In genomic region chr10:119310807-119311206, GRCh38 we compare ENCODE assay signal across 32 cellular contexts.
DNase-seq lines count a peak whose midpoint lies in the region; ATAC-seq, FAIRE-seq and TF ChIP-seq lines count a peak whose summit lies in the region.
"Had no signal": no experiment of that assay in that cellular context is flagged by ENCODE, and none has a peak within 500 bp of the region (broad histone marks: within the 10 kb centered on the region; RNA-seq: fewer than 3 reads in every experiment).

No MANE protein-coding gene starts in this region.

- H3K9me3 Mint-ChIP-seq in IgD-negative memory B cell (no peaks in the 10 kb centered on the region), neural crest cell (no peaks in the 10 kb centered on the region), chondrocyte (ENCODE audit: low read depth) (no peaks in the 10 kb centered on the region)
- no peaks in the 10 kb centered on the region for H3K9me3 Mint-ChIP-seq in activated naive CD8-positive, alpha-beta T cell treated with anti-CD3 and anti-CD28 coated beads, Interleukin-2, amount 50 U/mL, for 24 hours
- H3K9me3 Mint-ChIP-seq in activated naive CD4-positive, alpha-beta T cell treated with anti-CD3 and anti-CD28 coated beads, Interleukin-2, amount 50 U/mL, for 72 hours, result peaks cover 7 to 11% of the 10 kb centered on the region in 2 donors
- H3K9me3 Mint-ChIP-seq: activated T-helper 2 cell treated with anti-CD3 and anti-CD28 coated beads, Interferon-gamma antibody, Interleukin-2, Interleukin-4, amounts not matched to agents 10 μg/mL and 5 μg/mL and 100 μg/mL, durations not matched to agents 14 hours and 24 hours and 36 hours; CD8-positive, alpha-beta T cell; mesothelial cell of epicardium had no signal

- TF ChIP-seq CTCF in A549 (IDR thresholded peaks at IDR 0.05) (no peak), colonic mucosa (IDR thresholded peaks at IDR 0.05) (no peak), neural crest cell (conservative IDR thresholded peaks at IDR 0.05) (no peak), chondrocyte (IDR thresholded peaks at IDR 0.05) (no peak)

- no peak for FAIRE-seq in A549 (lab: Jason Lieb, UNC)
- FAIRE-seq: K562, keratinocyte had no signal

- ATAC-seq in A549, result no peak
- ATAC-seq in activated naive CD8-positive, alpha-beta T cell treated with anti-CD3 and anti-CD28 coated beads, Interleukin-2, amount 50 U/mL, for 24 hours, result no peak
- ATAC-seq in activated naive CD4-positive, alpha-beta T cell treated with anti-CD3 and anti-CD28 coated beads, Interleukin-2, amount 50 U/mL, for 72 hours, result no peak
- ATAC-seq: activated CD4-positive, alpha-beta T cell treated with anti-CD3 and anti-CD28 coated beads for 36 hours; activated CD8-positive, alpha-beta T cell treated with anti-CD3 and anti-CD28 coated beads for 36 hours; CD8-positive, alpha-beta T cell; effector memory CD8-positive, alpha-beta T cell; K562; left ventricle myocardium superior; naive thymus-derived CD4-positive, alpha-beta T cell; Right ventricle myocardium inferior; SK-N-SH treated with all-trans-retinoic acid at 6 μM for 48 hours; stimulated activated naive B cell treated with anti-CD40 and anti-IgM and Interleukin-4, amounts not matched to agents 10 μg/mL and 1 μg/mL and 100 μg/mL, for 72 hours had no signal

- H3K27ac ChIP-seq in A549 (peak overlapping the region; percentile 12 to 90; a peak in 3 of 6 replicates), colonic mucosa (no peak overlapping the region)
- H3K27ac ChIP-seq: PC-9, vagina had no signal

- H3K4me3 ChIP-seq in A549 (no peak overlapping the region), colonic mucosa (no peak overlapping the region)
- H3K4me3 ChIP-seq: K562, PC-9, vagina had no signal

- no peak overlapping the region for H3K9ac ChIP-seq in colonic mucosa (ENCODE audit: low read depth in 2 of 2, low read length in 2 of 2)

- DNase-seq in A549 (ENCODE audit: low read depth in 1 of 2, low spot score in 1 of 2) (no peak), colonic mucosa (peak; percentile 52), neural crest cell (ENCODE audit: low read depth, low spot score) (no peak), HuH-7.5 (ENCODE audit: low spot score) (no peak), chondrocyte (ENCODE audit: low spot score) (no peak)
- no peak for DNase-seq in activated naive CD8-positive, alpha-beta T cell treated with anti-CD3 and anti-CD28 coated beads, Interleukin-2, amount 50 U/mL, for 24 hours
- no peak for DNase-seq in activated naive CD4-positive, alpha-beta T cell treated with anti-CD3 and anti-CD28 coated beads, Interleukin-2, amount 50 U/mL, for 72 hours (ENCODE audit: low spot score in 2 of 2)
- DNase-seq: activated CD4-positive, alpha-beta T cell treated with anti-CD3 and anti-CD28 coated beads for 36 hours; activated CD8-positive, alpha-beta memory T cell treated with anti-CD3 and anti-CD28 coated beads, Interleukin-2, amount 50 U/mL, for 48 hours; activated CD8-positive, alpha-beta T cell treated with anti-CD3 and anti-CD28 coated beads for 36 hours; activated naive CD4-positive, alpha-beta T cell treated with anti-CD3 and anti-CD28 coated beads, Interleukin-2, amount 50 U/mL, for 16 hours; amygdala; CD8-positive, alpha-beta T cell; effector memory CD8-positive, alpha-beta T cell; erythroblast; glutamatergic neuron; left ventricle myocardium superior; naive thymus-derived CD4-positive, alpha-beta T cell; NCI-H1105 treated with DMSO at 0.1 percent for 48 hours; NCI-H1930; NCI-H2171 treated with DMSO at 0.1 percent for 48 hours; NCI-H510A; PC-9; stimulated activated naive B cell treated with anti-CD40 and anti-IgM and Interleukin-4, amounts not matched to agents 10 μg/mL and 1 μg/mL and 100 μg/mL, for 72 hours had no signal

- H3K36me3 ChIP-seq in colonic mucosa, result no peaks in the 10 kb centered on the region
- H3K36me3 ChIP-seq: vagina had no signal

- no peak for TF ChIP-seq POLR2A in A549 (IDR thresholded peaks at IDR 0.05; ENCODE audit: low read length)

- H3K4me1 ChIP-seq in A549 (peaks cover 52% of the 10 kb centered on the region), colonic mucosa (no peaks in the 10 kb centered on the region)

- H3K9me3 ChIP-seq in A549 (no peaks in the 10 kb centered on the region), colonic mucosa (no peaks in the 10 kb centered on the region)
- H3K9me3 ChIP-seq: vagina had no signal

- WGBS in A549 (ENCODE audit: missing lambda C conversion rate), result 85% methylated on average over 4 of the region's 4 CpGs

- peak overlapping the region; percentile 49 to 100 (median 67) for H3K27ac Mint-ChIP-seq in IgD-negative memory B cell
- H3K27ac Mint-ChIP-seq in neural crest cell (ENCODE audit: unreplicated experiment), result peak overlapping the region; percentile 87
- no peak overlapping the region for H3K27ac Mint-ChIP-seq in activated naive CD8-positive, alpha-beta T cell treated with anti-CD3 and anti-CD28 coated beads, Interleukin-2, amount 50 U/mL, for 24 hours
- no peak overlapping the region for H3K27ac Mint-ChIP-seq in activated naive CD4-positive, alpha-beta T cell treated with anti-CD3 and anti-CD28 coated beads, Interleukin-2, amount 50 U/mL, for 72 hours
- no peak overlapping the region for H3K27ac Mint-ChIP-seq in chondrocyte (ENCODE audit: unreplicated experiment)
- H3K27ac Mint-ChIP-seq: activated CD4-positive, alpha-beta T cell treated with anti-CD3 and anti-CD28 coated beads for 36 hours; activated CD8-positive, alpha-beta T cell treated with anti-CD3 and anti-CD28 coated beads for 36 hours; activated T-helper 2 cell treated with anti-CD3 and anti-CD28 coated beads, Interferon-gamma antibody, Interleukin-2, Interleukin-4, amounts not matched to agents 10 μg/mL and 5 μg/mL and 100 μg/mL, durations not matched to agents 14 hours and 24 hours and 36 hours; CD8-positive, alpha-beta T cell; effector memory CD8-positive, alpha-beta T cell; mesothelial cell of epicardium; stimulated activated naive B cell treated with anti-CD40 and anti-IgM and Interleukin-4, amounts not matched to agents 10 μg/mL and 1 μg/mL and 100 μg/mL, for 72 hours had no signal

- intact Hi-C loops in colonic mucosa (cut with DNase I), result no loop called here

- POLR2A ChIA-PET in A549 (lab: Yijun Ruan, JAX), result no interaction called here

- H3K27me3 Mint-ChIP-seq in IgD-negative memory B cell (no peaks in the 10 kb centered on the region), neural crest cell (ENCODE audit: low read depth) (no peaks in the 10 kb centered on the region), chondrocyte (ENCODE audit: low read depth) (no peaks in the 10 kb centered on the region)
- H3K27me3 Mint-ChIP-seq in activated naive CD8-positive, alpha-beta T cell treated with anti-CD3 and anti-CD28 coated beads, Interleukin-2, amount 50 U/mL, for 24 hours, result peaks cover 17% of the 10 kb centered on the region
- H3K27me3 Mint-ChIP-seq: stimulated activated naive B cell treated with anti-CD40 and anti-IgM and Interleukin-4, amounts not matched to agents 10 μg/mL and 1 μg/mL and 100 μg/mL, for 72 hours had no signal

- no peak for TF ChIP-seq EP300 in A549 (IDR thresholded peaks at IDR 0.05)

- CTCF ChIA-PET in A549 (lab: Yijun Ruan, JAX), result interaction anchor here (0.9 to 2.1 kb wide), 4 partner anchors 40 to 134 kb away, joined by 3 to 9 read pairs (median 3); partner anchors contain the start of gene GRK5

- TF ChIP-seq RAD21 in A549 (conservative IDR thresholded peaks at IDR 0.05 in 1 of 2, IDR thresholded peaks at IDR 0.05 in 1 of 2), result no peak

- H3K4me3 Mint-ChIP-seq in IgD-negative memory B cell (peak overlapping the region in 2 of 4 donors; percentile 12 to 18), neural crest cell (no peak overlapping the region), chondrocyte (ENCODE audit: unreplicated experiment) (no peak overlapping the region)
- no peak overlapping the region for H3K4me3 Mint-ChIP-seq in activated naive CD8-positive, alpha-beta T cell treated with anti-CD3 and anti-CD28 coated beads, Interleukin-2, amount 50 U/mL, for 24 hours
- H3K4me3 Mint-ChIP-seq: activated CD4-positive, alpha-beta T cell treated with anti-CD3 and anti-CD28 coated beads for 36 hours; activated CD8-positive, alpha-beta T cell treated with anti-CD3 and anti-CD28 coated beads for 36 hours; CD8-positive, alpha-beta T cell; effector memory CD8-positive, alpha-beta T cell; mesothelial cell of epicardium; stimulated activated naive B cell treated with anti-CD40 and anti-IgM and Interleukin-4, amounts not matched to agents 10 μg/mL and 1 μg/mL and 100 μg/mL, for 72 hours had no signal

- no peak overlapping the region for H3K4me2 ChIP-seq in A549
- H3K4me2 ChIP-seq: PC-9 had no signal

- H3K36me3 Mint-ChIP-seq in IgD-negative memory B cell (peaks cover 10% of the 10 kb centered on the region), neural crest cell (ENCODE audit: low read depth) (no peaks in the 10 kb centered on the region), chondrocyte (ENCODE audit: low read depth) (no peaks in the 10 kb centered on the region)
- peaks cover 9% of the 10 kb centered on the region for H3K36me3 Mint-ChIP-seq in activated naive CD8-positive, alpha-beta T cell treated with anti-CD3 and anti-CD28 coated beads, Interleukin-2, amount 50 U/mL, for 24 hours (ENCODE audit: low read depth)
- H3K36me3 Mint-ChIP-seq in activated naive CD4-positive, alpha-beta T cell treated with anti-CD3 and anti-CD28 coated beads, Interleukin-2, amount 50 U/mL, for 72 hours, result peaks cover 0 to 6% of the 10 kb centered on the region in 2 donors
- H3K36me3 Mint-ChIP-seq: CD8-positive, alpha-beta T cell; mesothelial cell of epicardium had no signal

- H3K4me1 Mint-ChIP-seq in IgD-negative memory B cell (peaks cover 50 to 81% (median 62%) of the 10 kb centered on the region in 3 donors), neural crest cell (peaks cover 32% of the 10 kb centered on the region), chondrocyte (ENCODE audit: low read depth) (peaks cover 33% of the 10 kb centered on the region)
- peaks cover 93% of the 10 kb centered on the region for H3K4me1 Mint-ChIP-seq in activated naive CD8-positive, alpha-beta T cell treated with anti-CD3 and anti-CD28 coated beads, Interleukin-2, amount 50 U/mL, for 24 hours

- no peaks in the 10 kb centered on the region for H3K27me3 ChIP-seq in colonic mucosa
- H3K27me3 ChIP-seq: vagina had no signal

TF ChIP-seq in A549, 52 proteins besides CTCF, POLR2A, EP300 and RAD21 (continues in another document):
- TF ChIP-seq RCOR1 (IDR thresholded peaks at IDR 0.05; ENCODE audit: low read depth, low read length), result no peak
- TF ChIP-seq NPAS2 (CRISPR knock-in tag; IDR thresholded peaks at IDR 0.05; ENCODE audit: borderline replicate concordance), result no peak
- no peak for TF ChIP-seq KDM5A (IDR thresholded peaks at IDR 0.05)
- TF ChIP-seq TP53 (CRISPR knock-in tag; IDR thresholded peaks at IDR 0.05), result no peak
- TF ChIP-seq JUN (IDR thresholded peaks at IDR 0.05), result no peak
- TF ChIP-seq ZNF302 (CRISPR knock-in tag; IDR thresholded peaks at IDR 0.05), result no peak
- no peak for TF ChIP-seq FOXS1 (CRISPR knock-in tag; IDR thresholded peaks at IDR 0.05)
- TF ChIP-seq KDM1A (IDR thresholded peaks at IDR 0.05; ENCODE audit: low read depth), result no peak
- TF ChIP-seq GATA3 (IDR thresholded peaks at IDR 0.05; ENCODE audit: borderline replicate concordance), result no peak

Comparison
In these comparisons a context has a peak if more than half of its experiments do, and no peak if none do; other contexts are left out.
1. H3K27ac Mint-ChIP-seq: peak in IgD-negative memory B cell (3 of 3) and neural crest cell (single experiment); none in activated naive CD8-positive, alpha-beta T cell treated with anti-CD3 and anti-CD28 coated beads, Interleukin-2, amount 50 U/mL, for 24 hours (single experiment), activated naive CD4-positive, alpha-beta T cell treated with anti-CD3 and anti-CD28 coated beads, Interleukin-2, amount 50 U/mL, for 72 hours (0 of 2) and chondrocyte (single experiment).